Comparison of ENCODE assay signal across 19 cellular contexts in the genomic region with DNA sequence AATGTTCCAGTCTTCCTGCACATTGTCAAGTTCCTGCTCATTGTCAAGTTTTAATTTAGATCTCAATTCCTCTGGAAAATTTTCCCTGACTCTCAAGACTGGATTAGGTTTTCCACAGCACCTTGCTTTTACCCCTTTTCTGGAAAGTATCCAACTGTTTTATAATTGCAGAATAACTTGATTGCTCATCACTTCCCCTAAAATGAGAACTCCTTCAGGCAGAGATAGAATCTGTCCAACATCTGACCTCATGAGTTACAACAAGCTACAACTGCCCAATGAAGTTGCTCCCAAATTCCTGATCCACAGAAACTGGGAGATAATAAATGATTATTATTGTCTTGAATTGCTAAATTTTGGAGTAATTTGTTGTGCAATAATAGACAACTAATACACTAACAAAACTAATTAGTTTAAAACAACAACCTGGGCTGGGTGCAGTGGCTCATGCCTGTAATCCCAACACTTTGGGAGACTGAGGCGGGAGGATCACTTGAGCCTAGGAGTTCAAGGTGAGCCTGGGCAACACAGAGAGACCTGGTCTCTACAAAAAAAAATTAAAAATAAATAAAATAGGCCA. TPM values are rescaled to one million over a fixed set of nuclear protein-coding genes. Genes with fewer than 3 reads are reported as not detected.
A peak's percentile ranks its signal among the peaks of the same experiment; 100 is the strongest.
DNase-seq lines count a peak whose midpoint lies in the region; ATAC-seq and TF ChIP-seq lines count a peak whose summit lies in the region.
"Had no signal": no experiment of that assay in that cellular context is flagged by ENCODE, and none has a peak within 500 bp of the region (broad histone marks: within the 10 kb centered on the region; RNA-seq: fewer than 3 reads in every experiment).

No MANE protein-coding gene starts in this region.

- no peaks in the 10 kb centered on the region for H3K36me3 ChIP-seq in RWPE2 (ENCODE audit: low read depth)
- H3K36me3 ChIP-seq: heart right ventricle, tibial artery had no signal

- no peaks in the 10 kb centered on the region; the same call in 1 of the 2 replicates for H3K27me3 Mint-ChIP-seq in HFFc6 (ENCODE audit: insufficient read depth)
- peaks cover 2% of the 10 kb centered on the region for H3K27me3 Mint-ChIP-seq in endothelial cell (ENCODE audit: unreplicated experiment)
- H3K27me3 Mint-ChIP-seq: activated naive CD4-positive, alpha-beta T cell treated with anti-CD3 and anti-CD28 coated beads, Interleukin-2, amount 50 U/mL, for 24 hours; stimulated activated memory B cell treated with anti-CD40 and anti-IgM and Interleukin-4, amounts not matched to agents 10 μg/mL and 1 μg/mL and 100 μg/mL, for 72 hours had no signal

- DNase-seq in HFFc6 (peak; percentile 28), RWPE2 (ENCODE audit: low spot score) (no peak), fibroblast of pulmonary artery (ENCODE audit: low read depth) (peak; percentile 33), endothelial cell (ENCODE audit: low spot score) (no peak)
- no peak for DNase-seq in stimulated activated effector memory CD8-positive, alpha-beta T cell treated with anti-CD3 and anti-CD28 coated beads, Interleukin-12 subunit alpha, Interleukin-12 subunit beta, amount 100 ng/mL, for 72 hours (ENCODE audit: low spot score in 2 of 2)
- DNase-seq: C1 segment of cervical spinal cord; cortex of kidney; DMS79; erythroblast; heart right ventricle; NCI-H2081; NCI-H526 treated with DMSO at 0.1 percent for 48 hours; stimulated activated CD4-positive, alpha-beta T cell treated with anti-CD3 and anti-CD28 coated beads, Interleukin-12 subunit alpha, Interleukin-12 subunit beta, amount 100 ng/mL, for 4 hours; tibial artery had no signal

- ATAC-seq in RWPE2 (ENCODE audit: low read depth): peak; percentile 44
- ATAC-seq in stimulated activated effector memory CD8-positive, alpha-beta T cell treated with anti-CD3 and anti-CD28 coated beads, Interleukin-12 subunit alpha, Interleukin-12 subunit beta, amount 100 ng/mL, for 72 hours: no peak
- ATAC-seq in GM21528 (IDR thresholded peaks at IDR 0.05; ENCODE audit: low FRiP score, unreplicated experiment): no peak
- ATAC-seq in GM19328 (IDR thresholded peaks at IDR 0.05; ENCODE audit: unreplicated experiment): no peak
- ATAC-seq: heart right ventricle; stimulated activated memory B cell treated with anti-CD40 and anti-IgM and Interleukin-4, amounts not matched to agents 10 μg/mL and 1 μg/mL and 100 μg/mL, for 72 hours had no signal

- H3K4me1 ChIP-seq in RWPE2 (ENCODE audit: insufficient read depth, poor library complexity, severe bottlenecking): peaks cover 13% of the 10 kb centered on the region
- H3K4me1 ChIP-seq: tibial artery had no signal

- H3K36me3 Mint-ChIP-seq in HFFc6 (ENCODE audit: low read depth) (peaks cover 2% of the 10 kb centered on the region; the same call in 1 of the 2 replicates), endothelial cell (ENCODE audit: low read depth, unreplicated experiment) (no peaks in the 10 kb centered on the region)
- H3K36me3 Mint-ChIP-seq in stimulated activated effector memory CD8-positive, alpha-beta T cell treated with anti-CD3 and anti-CD28 coated beads, Interleukin-12 subunit alpha, Interleukin-12 subunit beta, amount 100 ng/mL, for 72 hours: no peaks in the 10 kb centered on the region
- H3K36me3 Mint-ChIP-seq: activated naive CD4-positive, alpha-beta T cell treated with anti-CD3 and anti-CD28 coated beads, Interleukin-2, amount 50 U/mL, for 24 hours had no signal

- H3K27ac Mint-ChIP-seq in HFFc6: peak overlapping the region; percentile 53
- H3K27ac Mint-ChIP-seq in stimulated activated effector memory CD8-positive, alpha-beta T cell treated with anti-CD3 and anti-CD28 coated beads, Interleukin-12 subunit alpha, Interleukin-12 subunit beta, amount 100 ng/mL, for 72 hours: peak overlapping the region; percentile 35
- no peak overlapping the region for H3K27ac Mint-ChIP-seq in endothelial cell (ENCODE audit: unreplicated experiment)
- H3K27ac Mint-ChIP-seq: activated naive CD4-positive, alpha-beta T cell treated with anti-CD3 and anti-CD28 coated beads, Interleukin-2, amount 50 U/mL, for 24 hours; nephron; stimulated activated memory B cell treated with anti-CD40 and anti-IgM and Interleukin-4, amounts not matched to agents 10 μg/mL and 1 μg/mL and 100 μg/mL, for 72 hours had no signal

- peak overlapping the region; percentile 65 for H3K27ac ChIP-seq in RWPE2 (ENCODE audit: poor library complexity, severe bottlenecking)
- H3K27ac ChIP-seq: heart right ventricle, tibial artery had no signal

- peaks cover 26% of the 10 kb centered on the region for H3K4me1 Mint-ChIP-seq in HFFc6 (ENCODE audit: low read depth)
- H3K4me1 Mint-ChIP-seq in stimulated activated effector memory CD8-positive, alpha-beta T cell treated with anti-CD3 and anti-CD28 coated beads, Interleukin-12 subunit alpha, Interleukin-12 subunit beta, amount 100 ng/mL, for 72 hours: peaks cover 15% of the 10 kb centered on the region
- no peaks in the 10 kb centered on the region for H3K4me1 Mint-ChIP-seq in endothelial cell (ENCODE audit: unreplicated experiment)
- H3K4me1 Mint-ChIP-seq: activated naive CD4-positive, alpha-beta T cell treated with anti-CD3 and anti-CD28 coated beads, Interleukin-2, amount 50 U/mL, for 24 hours; nephron; stimulated activated memory B cell treated with anti-CD40 and anti-IgM and Interleukin-4, amounts not matched to agents 10 μg/mL and 1 μg/mL and 100 μg/mL, for 72 hours had no signal

- H3K9me3 Mint-ChIP-seq in HFFc6: no peaks in the 10 kb centered on the region
- H3K9me3 Mint-ChIP-seq in stimulated activated effector memory CD8-positive, alpha-beta T cell treated with anti-CD3 and anti-CD28 coated beads, Interleukin-12 subunit alpha, Interleukin-12 subunit beta, amount 100 ng/mL, for 72 hours: no peaks in the 10 kb centered on the region
- no peaks in the 10 kb centered on the region for H3K9me3 Mint-ChIP-seq in endothelial cell (ENCODE audit: unreplicated experiment)
- H3K9me3 Mint-ChIP-seq: activated naive CD4-positive, alpha-beta T cell treated with anti-CD3 and anti-CD28 coated beads, Interleukin-2, amount 50 U/mL, for 24 hours; stimulated activated memory B cell treated with anti-CD40 and anti-IgM and Interleukin-4, amounts not matched to agents 10 μg/mL and 1 μg/mL and 100 μg/mL, for 72 hours had no signal

- H3K9me3 ChIP-seq in RWPE2 (ENCODE audit: severe bottlenecking): no peaks in the 10 kb centered on the region
- H3K9me3 ChIP-seq: tibial artery had no signal

- TF ChIP-seq CTCF in HFFc6 (IDR thresholded peaks at IDR 0.05) (no peak), RWPE2 (IDR thresholded peaks at IDR 0.05; ENCODE audit: poor library complexity, severe bottlenecking) (no peak), fibroblast of pulmonary artery (IDR thresholded peaks at IDR 0.05; ENCODE audit: low read length, missing control alignments) (no peak), endothelial cell (IDR thresholded peaks at IDR 0.05; ENCODE audit: unreplicated experiment) (no peak)

- no peak overlapping the region for H3K4me3 Mint-ChIP-seq in HFFc6
- no peak overlapping the region for H3K4me3 Mint-ChIP-seq in stimulated activated effector memory CD8-positive, alpha-beta T cell treated with anti-CD3 and anti-CD28 coated beads, Interleukin-12 subunit alpha, Interleukin-12 subunit beta, amount 100 ng/mL, for 72 hours
- H3K4me3 Mint-ChIP-seq in endothelial cell (ENCODE audit: unreplicated experiment): no peak overlapping the region
- H3K4me3 Mint-ChIP-seq: activated naive CD4-positive, alpha-beta T cell treated with anti-CD3 and anti-CD28 coated beads, Interleukin-2, amount 50 U/mL, for 24 hours; nephron; stimulated activated memory B cell treated with anti-CD40 and anti-IgM and Interleukin-4, amounts not matched to agents 10 μg/mL and 1 μg/mL and 100 μg/mL, for 72 hours had no signal

- H3K4me3 ChIP-seq in RWPE2 (ENCODE audit: severe bottlenecking) (no peak overlapping the region), fibroblast of pulmonary artery (replicated peaks; ENCODE audit: low read depth, low read length) (no peak overlapping the region)
- H3K4me3 ChIP-seq: heart right ventricle, tibial artery had no signal

- H3K27me3 ChIP-seq in RWPE2 (ENCODE audit: insufficient read depth, poor library complexity, severe bottlenecking): no peaks in the 10 kb centered on the region
- H3K27me3 ChIP-seq: heart right ventricle, tibial artery had no signal

RNA-seq across cellular contexts. Expression of a gene that starts 10.0 kb away (rescaled TPM):
- total RNA-seq in HFFc6 (2021; fragmentation: NEBNext Ultra II Directional; extraction: Animal tissue kit (Norgen Biotek cat#: 25700)): not detected
- total RNA-seq in endothelial cell (ENCODE audit: unreplicated experiment): not detected
- total RNA-seq: heart right ventricle had no signal

RNA-seq across cellular contexts. Expression of a gene that starts 34.2 kb away (rescaled TPM):
- total RNA-seq in HFFc6 (2021; fragmentation: NEBNext Ultra II Directional; extraction: Animal tissue kit (Norgen Biotek cat#: 25700)): 10 to 100 TPM; 23.2 to 39.5 (median 27.4) TPM
- 4.0 TPM for total RNA-seq in endothelial cell (ENCODE audit: unreplicated experiment)

Comparison
In these comparisons a context has a peak if more than half of its experiments do, and no peak if none do; other contexts are left out.
1. DNase-seq: peak in HFFc6 (single experiment) and fibroblast of pulmonary artery (single experiment); none in RWPE2 (single experiment), stimulated activated effector memory CD8-positive, alpha-beta T cell treated with anti-CD3 and anti-CD28 coated beads, Interleukin-12 subunit alpha, Interleukin-12 subunit beta, amount 100 ng/mL, for 72 hours (0 of 2) and endothelial cell (single experiment).